7 cellular contexts compared by ENCODE assay signal in genomic region chr4:37890501-37891220, GRCh38. TPM values are rescaled to one million over a fixed set of nuclear protein-coding genes. Genes with fewer than 3 reads are reported as not detected.
DNase-seq lines count a peak whose midpoint lies in the region; ATAC-seq, FAIRE-seq and TF ChIP-seq lines count a peak whose summit lies in the region.

TBC1D1 (plus strand) TSS chr4:37891084; CDS start chr4:37902096, 11,012 bp downstream.

- intact Hi-C loops in activated CD4-positive, alpha-beta memory T cell treated with anti-CD3 and anti-CD28 coated beads for 36 hours (cut with micrococcal nuclease): loop anchor here (1.0 to 10.0 kb wide), 10 partner anchors 18 to 787 kb away; partner anchors contain the start of genes PGM2 and RELL1

- no peak within 1 kb of the TSS for H2BK120ac ChIP-seq in H1 (replicated peaks; ENCODE audit: low read depth, low read length)

- H3K4me3 Mint-ChIP-seq in activated CD4-positive, alpha-beta memory T cell treated with anti-CD3 and anti-CD28 coated beads for 36 hours: peak within 1 kb of the TSS; percentile 87

- H3K9me3 ChIP-seq in H1 (ENCODE audit: insufficient read depth in 2 of 2, low read depth in 1 of 2, low read length in 1 of 2): no peaks in the 10 kb centered on the region

- H4K8ac ChIP-seq in H1 (ENCODE audit: extremely low read depth, insufficient read depth, low read length): peak within 1 kb of the TSS; percentile 82

- TF ChIP-seq RAD21 in H1 (IDR thresholded peaks at IDR 0.05 in 1 of 2, conservative IDR thresholded peaks at IDR 0.05 in 1 of 2; ENCODE audit: low read depth in 2 of 2, low read length in 2 of 2): no peak

- ATAC-seq in HG02678 (IDR thresholded peaks at IDR 0.05; ENCODE audit: unreplicated experiment): peak; percentile 28

- H3K4me1 Mint-ChIP-seq in activated CD4-positive, alpha-beta memory T cell treated with anti-CD3 and anti-CD28 coated beads for 36 hours (ENCODE audit: low read depth): peaks cover 25% of the 10 kb centered on the region

- CTCF ChIA-PET in activated CD4-positive, alpha-beta memory T cell treated with anti-CD3 and anti-CD28 coated beads for 36 hours (lab: Charles Lee): interaction anchor here (2.3 kb wide), 1 partner anchor 87 kb away, joined by 12 read pairs; no protein-coding TSS in a partner anchor
- CTCF ChIA-PET in H1 (lab: Charles Lee; ENCODE audit: partially characterized antibody): no interaction called here

- H2AFZ ChIP-seq in H1 (ENCODE audit: low read length): peak within 1 kb of the TSS; percentile 94

- H3K4me3 ChIP-seq in H1 (ENCODE audit: extremely low read depth in 1 of 4, insufficient read depth in 2 of 4, low read depth in 3 of 4, low read length in 4 of 4): peak within 1 kb of the TSS; percentile 62 to 86 (median 66)

- no peak for TF ChIP-seq POLR2A in H1 (IDR thresholded peaks at IDR 0.05; ENCODE audit: control extremely low read depth in 1 of 2, low read depth in 2 of 2, low read length in 2 of 2)

- peak within 1 kb of the TSS; percentile 75; the same call in 1 of the 2 replicates for H2BK15ac ChIP-seq in H1 (ENCODE audit: low read length)

- peak within 1 kb of the TSS; percentile 90 for H3K27ac Mint-ChIP-seq in activated CD4-positive, alpha-beta memory T cell treated with anti-CD3 and anti-CD28 coated beads for 36 hours

- POLR2A ChIA-PET in activated CD4-positive, alpha-beta memory T cell treated with anti-CD3 and anti-CD28 coated beads for 36 hours (lab: Charles Lee): interaction anchor here (1.1 to 1.7 kb wide), 6 partner anchors 11 to 241 kb away, joined by 3 to 5 read pairs (median 4); partner anchors contain the start of gene PGM2
- POLR2A ChIA-PET in H1 (lab: Charles Lee; ENCODE audit: partially characterized antibody): interaction anchor here (1.0 to 2.2 kb wide), 3 partner anchors 10 to 23 kb away, joined by 3 to 6 read pairs (median 4); no protein-coding TSS in a partner anchor

- H4K20me1 ChIP-seq in H1 (replicated peaks in 1 of 2; ENCODE audit: control insufficient read depth in 1 of 2, insufficient read depth in 2 of 2, low read length in 2 of 2): peaks cover 0 to 3% of the 10 kb centered on the region in 2 experiments

- H3K27me3 Mint-ChIP-seq in activated CD4-positive, alpha-beta memory T cell treated with anti-CD3 and anti-CD28 coated beads for 36 hours: peaks cover 4% of the 10 kb centered on the region

- peak within 1 kb of the TSS; percentile 12 for H4K5ac ChIP-seq in H1 (ENCODE audit: insufficient read length, low read depth, low read length)

- 2% methylated on average over 9 of the region's 63 CpGs; no CpG with 5 or more reads in 1 of the 2 experiments for WGBS in H1 (ENCODE audit: extremely low coverage in 1 of 2, insufficient coverage in 1 of 2, insufficient read length in 1 of 2, insufficient replicate concordance in 2 of 2, low coverage in 1 of 2, low lambda C conversion rate in 2 of 2, missing lambda C conversion rate in 1 of 2), 2 experiments

- no peaks in the 10 kb centered on the region for H3K79me2 ChIP-seq in H1 (ENCODE audit: control insufficient read depth in 1 of 2, insufficient read depth in 2 of 2, low read length in 2 of 2)

- H3K9me3 Mint-ChIP-seq in activated CD4-positive, alpha-beta memory T cell treated with anti-CD3 and anti-CD28 coated beads for 36 hours: no peaks in the 10 kb centered on the region

- no peak within 1 kb of the TSS for H3K56ac ChIP-seq in H1 (replicated peaks; ENCODE audit: insufficient read length, low read depth, low read length)

- H3K27ac ChIP-seq in H1 (ENCODE audit: low read depth, low read length): no peak within 1 kb of the TSS

- H3K9ac ChIP-seq in H1 (replicated peaks in 1 of 4; ENCODE audit: extremely low read depth in 1 of 4, low read depth in 3 of 4, low read length in 3 of 4): peak within 1 kb of the TSS in 2 of 4 experiments; percentile 10 to 57; a peak in 2 of 7 replicates

- H3K4ac ChIP-seq in H1 (replicated peaks; ENCODE audit: insufficient read length, low read depth, low read length): no peak within 1 kb of the TSS

- no peak within 1 kb of the TSS for H4K91ac ChIP-seq in H1 (replicated peaks; ENCODE audit: insufficient read length, low read length)

- H3K18ac ChIP-seq in H1 (ENCODE audit: extremely low read depth, low read length): peak within 1 kb of the TSS; percentile 60

- no peaks in the 10 kb centered on the region for H3K36me3 Mint-ChIP-seq in activated CD4-positive, alpha-beta memory T cell treated with anti-CD3 and anti-CD28 coated beads for 36 hours

- no peak within 1 kb of the TSS for H2AK5ac ChIP-seq in H1 (ENCODE audit: low read depth, low read length)

- H2BK5ac ChIP-seq in H1 (ENCODE audit: low read depth, low read length): no peak within 1 kb of the TSS

- H3K4me2 ChIP-seq in H1 (ENCODE audit: insufficient read depth in 1 of 2, low read depth in 2 of 2, low read length in 2 of 2): peak within 1 kb of the TSS; percentile 95 to 98

- peak; percentile 26 for DNase-seq in GM18507 (ENCODE audit: extremely low spot score, insufficient read length, low read depth)
- peak; percentile 13 for DNase-seq in NCI-H2171 treated with DMSO at 0.1 percent for 48 hours (lab: John Stamatoyannopoulos, UW)
- peak; percentile 53 for DNase-seq in activated CD4-positive, alpha-beta memory T cell treated with anti-CD3 and anti-CD28 coated beads for 36 hours
- peak in 1 of 2 experiments; percentile 73 for DNase-seq in H1 (ENCODE audit: low read depth in 1 of 2, low spot score in 2 of 2)
- peak; percentile 70 for DNase-seq in mucosa of gallbladder (ENCODE audit: low spot score)
- DNase-seq in stimulated activated CD8-positive, alpha-beta memory T cell treated with anti-CD3 and anti-CD28 coated beads, Interleukin-7, amount 100 ng/mL, for 24 hours (ENCODE audit: low read depth): peak; percentile 7

- no peaks in the 10 kb centered on the region for H3K79me1 ChIP-seq in H1 (ENCODE audit: low read depth, low read length)

- no peak within 1 kb of the TSS for H2BK20ac ChIP-seq in H1 (ENCODE audit: low read length)

- H3K4me1 ChIP-seq in H1 (replicated peaks in 1 of 4; ENCODE audit: control insufficient read depth in 3 of 4, insufficient read depth in 4 of 4, low read length in 3 of 4): peaks cover 0 to 8% (median 4%) of the 10 kb centered on the region in 4 experiments; a peak in 5 of 7 replicates

- FAIRE-seq in GM18507 (lab: Jason Lieb, UNC) (peak; percentile 69), H1 (lab: Jason Lieb, UNC) (no peak)

- H3K23ac ChIP-seq in H1 (ENCODE audit: insufficient read length): no peak within 1 kb of the TSS

- peak within 1 kb of the TSS; percentile 69 for H2BK12ac ChIP-seq in H1 (ENCODE audit: low read depth, low read length)

- no peak for TF ChIP-seq CTCF in H1 (IDR thresholded peaks at IDR 0.05; ENCODE audit: control extremely low read depth in 1 of 3, insufficient read depth in 1 of 3, low read depth in 1 of 3, low read length in 3 of 3)

- peaks cover 16% of the 10 kb centered on the region for H3K23me2 ChIP-seq in H1 (ENCODE audit: low read depth, low read length)

- peaks cover 17 to 35% (median 30%) of the 10 kb centered on the region in 4 experiments for H3K27me3 ChIP-seq in H1 (replicated peaks in 1 of 4; ENCODE audit: control insufficient read depth in 3 of 4, extremely low read depth in 1 of 4, insufficient read depth in 3 of 4, low read length in 3 of 4)

- no peaks in the 10 kb centered on the region for H3K36me3 ChIP-seq in H1 (ENCODE audit: control insufficient read depth in 2 of 4, insufficient read depth in 4 of 4, low read length in 3 of 4)

- no peak for TF ChIP-seq EP300 in H1 (IDR thresholded peaks at IDR 0.05; ENCODE audit: borderline replicate concordance in 1 of 2, low read depth in 2 of 2, low read length in 2 of 2)

- H3K14ac ChIP-seq in H1 (ENCODE audit: insufficient read length): no peak within 1 kb of the TSS

TF ChIP-seq in H1, 55 proteins besides CTCF, POLR2A, EP300 and RAD21:
- no peak for TF ChIP-seq RXRA (IDR thresholded peaks at IDR 0.05; ENCODE audit: insufficient read depth, low read depth, low read length)
- peak; percentile 83 for TF ChIP-seq KDM4A (IDR thresholded peaks at IDR 0.05; ENCODE audit: low read depth, low read length, severe bottlenecking)
- peak; percentile 82; the same call in 1 of the 2 replicates for TF ChIP-seq SUZ12 (IDR thresholded peaks at IDR 0.05; ENCODE audit: low read length)
- TF ChIP-seq SP1 (IDR thresholded peaks at IDR 0.05; ENCODE audit: low read depth, low read length): no peak
- peak; percentile 52 for TF ChIP-seq RNF2 (IDR thresholded peaks at IDR 0.05; ENCODE audit: borderline replicate concordance, low read depth, low read length, missing control alignments, poor library complexity, severe bottlenecking)
- 0 out of 2 replicates have a peak, but pooled peaks have one; percentile 9 for TF ChIP-seq E2F6 (IDR thresholded peaks at IDR 0.05)
- no peak for TF ChIP-seq SAP30 (IDR thresholded peaks at IDR 0.05; ENCODE audit: insufficient read depth, insufficient replicate concordance, low read length)
- peak; percentile 22; the same call in 1 of the 2 replicates for TF ChIP-seq MAX (IDR thresholded peaks at IDR 0.05)
- TF ChIP-seq ASH2L (IDR thresholded peaks at IDR 0.05; ENCODE audit: low read length): peak; percentile 22

RNA-seq across cellular contexts. Expression of gene TBC1D1, which starts in this region (rescaled TPM):
- 10 to 100 TPM; 67.6 to 70.4 TPM for total RNA-seq in activated CD4-positive, alpha-beta memory T cell treated with anti-CD3 and anti-CD28 coated beads for 36 hours
- 147 and 162 TPM in 2 replicates for total RNA-seq in H1 (2021; fragmentation: NEBNext Ultra II Directional; extraction: Animal tissue kit (Norgen Biotek cat#: 25700))
- 96.9 and 101 TPM in 2 replicates for polyA plus RNA-seq in H1 (2011; rRNA removed)
- polyA plus RNA-seq in H1 (2011; cell fraction: cytosol; rRNA removed): 89.9 TPM
- 105 TPM for polyA plus RNA-seq in H1 (2011; cell fraction: nucleus; rRNA removed)
- polyA plus RNA-seq in H1 (2012, experiment 1 of 2): 111 to 141 TPM (median 124 TPM) in 4 replicates
- polyA plus RNA-seq in H1 (2012, experiment 2 of 2): 33.4 TPM
- 90.6 TPM for polyA plus RNA-seq in H1 (2013, experiment 1 of 2)
- 93.6 TPM for polyA plus RNA-seq in H1 (2013, experiment 2 of 2)
- polyA minus RNA-seq in H1 (2011; rRNA and poly(A)+ RNA removed): 98.3 and 102 TPM in 2 replicates
- 73.0 TPM for polyA minus RNA-seq in H1 (2011; cell fraction: cytosol; rRNA and poly(A)+ RNA removed)
- polyA minus RNA-seq in H1 (2011; cell fraction: nucleus; rRNA and poly(A)+ RNA removed): 70.9 TPM
- 159 TPM for total RNA-seq in mucosa of gallbladder
